18 cellular contexts compared by ENCODE assay signal in genomic region chr14:72701232-72701555, GRCh38.
"Had no signal": no experiment of that assay in that cellular context is flagged by ENCODE, and none has a peak within 500 bp of the region (broad histone marks: within the 10 kb centered on the region; RNA-seq: fewer than 3 reads in every experiment).

No MANE protein-coding gene starts in this region.

- H3K27ac ChIP-seq: esophagus squamous epithelium, thyroid gland, uterus had no signal

- DNase-seq: activated CD4-positive, alpha-beta T cell treated with anti-CD3 and anti-CD28 coated beads, Interleukin-2, amount 10 ng/mL, durations not matched to agents 7 days and 5 days; activated CD8-positive, alpha-beta memory T cell treated with anti-CD3 and anti-CD28 coated beads, Interleukin-2, amount 50 U/mL, for 48 hours; activated naive CD4-positive, alpha-beta T cell treated with anti-CD3 and anti-CD28 coated beads, Interleukin-2, amount 50 U/mL, for 16 hours; activated T-cell treated with anti-CD3 and anti-CD28 coated beads, Interleukin-2, amount 50 U/mL, for 72 hours; dermis blood vessel endothelial cell; effector memory CD4-positive, alpha-beta T cell; esophagus squamous epithelium; mammary epithelial cell; midbrain; stimulated activated CD4-positive, alpha-beta T cell treated with anti-CD3 and anti-CD28 coated beads, Interleukin-12 subunit alpha, Interleukin-12 subunit beta, amount 100 ng/mL, for 4 hours; stimulated activated CD4-positive, alpha-beta T cell treated with anti-CD3 and anti-CD28 coated beads, Interleukin-1b, Interleukin-23, amount 100 ng/mL, for 48 hours; stimulated activated CD8-positive, alpha-beta memory T cell treated with anti-CD3 and anti-CD28 coated beads, Interleukin-4, amount 100 ng/mL, for 48 hours; stimulated activated naive CD4-positive, alpha-beta T cell treated with Interleukin-2 at 50 U/mL for 16 hours; T1000; thyroid gland; uterus had no signal

- H3K36me3 ChIP-seq: esophagus squamous epithelium, right atrium auricular region, thyroid gland, uterus had no signal

- H3K4me1 ChIP-seq: esophagus squamous epithelium, thyroid gland, uterus had no signal

- H3K9me3 ChIP-seq: esophagus squamous epithelium, right atrium auricular region, thyroid gland, uterus had no signal

- H3K4me3 ChIP-seq: esophagus squamous epithelium, right atrium auricular region, thyroid gland, uterus had no signal

- ATAC-seq: left lobe of liver had no signal

- H3K27me3 ChIP-seq: right atrium auricular region, thyroid gland, uterus had no signal
